In genomic region chr1:86258106-86258505, GRCh38 we compare ENCODE assay signal across 30 cellular contexts.
DNase-seq lines count a peak whose midpoint lies in the region; ATAC-seq and TF ChIP-seq lines count a peak whose summit lies in the region.
"Had no signal": no experiment of that assay in that cellular context is flagged by ENCODE, and none has a peak within 500 bp of the region (broad histone marks: within the 10 kb centered on the region; RNA-seq: fewer than 3 reads in every experiment).

No MANE protein-coding gene starts in this region.

- H3K4me1 ChIP-seq in smooth muscle cell (ENCODE audit: low read depth), result peaks cover 18% of the 10 kb centered on the region
- H3K4me1 ChIP-seq: ascending aorta, BE2C, left ventricle myocardium inferior, parathyroid adenoma, uterus had no signal

- no peak for TF ChIP-seq CTCF in astrocyte of the cerebellum (IDR thresholded peaks at IDR 0.05; ENCODE audit: low read depth, low read length, missing control alignments)
- no peak for TF ChIP-seq CTCF in fibroblast of mammary gland (conservative IDR thresholded peaks at IDR 0.05; ENCODE audit: control insufficient read depth, insufficient read depth, low read depth, low read length)
- no peak for TF ChIP-seq CTCF in smooth muscle cell (IDR thresholded peaks at IDR 0.05; ENCODE audit: borderline replicate concordance, insufficient read depth, poor library complexity, severe bottlenecking)

- 25% methylated on average over 1 of the region's 1 CpG for WGBS in smooth muscle cell (ENCODE audit: low lambda C conversion rate)

- no peaks in the 10 kb centered on the region for H3K9me3 ChIP-seq in smooth muscle cell (replicated peaks; ENCODE audit: low read depth)
- H3K9me3 ChIP-seq: ascending aorta, BE2C, left ventricle myocardium inferior, uterus had no signal

- no peaks in the 10 kb centered on the region for H3K4me1 Mint-ChIP-seq in activated T-cell treated with anti-CD3 and anti-CD28 coated beads, Interleukin-2, amount 50 U/mL, for 4 hours (ENCODE audit: low read depth)
- H3K4me1 Mint-ChIP-seq: activated CD8-positive, alpha-beta memory T cell treated with anti-CD3 and anti-CD28 coated beads, Interleukin-2, amount 10 ng/mL, durations not matched to agents 7 days and 5 days; endodermal cell; immature natural killer cell had no signal

- H3K4me2 ChIP-seq in smooth muscle cell, result peak overlapping the region; percentile 53

- no peak for ATAC-seq in HG03139 (IDR thresholded peaks at IDR 0.05; ENCODE audit: unreplicated experiment)
- no peak for ATAC-seq in activated T-cell treated with anti-CD3 and anti-CD28 coated beads, Interleukin-2, amount 50 U/mL, for 4 hours
- ATAC-seq: activated CD8-positive, alpha-beta memory T cell treated with anti-CD3 and anti-CD28 coated beads, Interleukin-2, amount 10 ng/mL, durations not matched to agents 7 days and 5 days; activated naive CD4-positive, alpha-beta T cell treated with anti-CD3 and anti-CD28 coated beads, Interleukin-2, amount 50 U/mL, for 72 hours; GM12878; sciatic nerve had no signal

- peak overlapping the region; percentile 83 for H3K27ac ChIP-seq in smooth muscle cell (ENCODE audit: low read depth)
- H3K27ac ChIP-seq: ascending aorta, coronary artery, left ventricle myocardium inferior, parathyroid adenoma, uterus had no signal

- peaks cover 5% of the 10 kb centered on the region for H3F3A ChIP-seq in smooth muscle cell (ENCODE audit: low read depth)

- no peak overlapping the region for H3K4me3 ChIP-seq in astrocyte of the cerebellum (ENCODE audit: low read depth, low read length)
- H3K4me3 ChIP-seq in fibroblast of mammary gland (ENCODE audit: control insufficient read depth, low read depth, low read length), result no peak overlapping the region
- no peak overlapping the region for H3K4me3 ChIP-seq in smooth muscle cell
- H3K4me3 ChIP-seq: ascending aorta, coronary artery, GM12878, left ventricle myocardium inferior, uterus had no signal

- DNase-seq in HCEC 1CT, result peak; percentile 36
- peak; percentile 5 for DNase-seq in astrocyte of the cerebellum (ENCODE audit: low read depth)
- peak; percentile 19 for DNase-seq in fibroblast of mammary gland (ENCODE audit: low read depth)
- DNase-seq in smooth muscle cell (lab: John Stamatoyannopoulos, UW; ENCODE audit: unreplicated experiment), result no peak
- DNase-seq in activated T-cell treated with anti-CD3 and anti-CD28 coated beads, Interleukin-2, amount 50 U/mL, for 4 hours, result no peak
- DNase-seq in ACHN, result no peak
- DNase-seq: activated CD4-positive, alpha-beta T cell treated with anti-CD3 and anti-CD28 coated beads for 48 hours; activated CD8-positive, alpha-beta memory T cell treated with anti-CD3 and anti-CD28 coated beads, Interleukin-2, amount 10 ng/mL, durations not matched to agents 7 days and 5 days; BE2C; DMS79; endodermal cell; HFFc6; immature natural killer cell; Karpas-422; left ventricle myocardium inferior; NCI-H1092; NCI-H2029 treated with DMSO at 0.1 percent for 48 hours; NCI-H446 treated with DMSO at 0.1 percent for 48 hours; NK-92 treated with Interleukin-12 subunit alpha and Interleukin-12 subunit beta, amount 100 ng/mL, for 24 hours; SIG-M5; uterus had no signal

- H3K4me3 Mint-ChIP-seq in activated T-cell treated with anti-CD3 and anti-CD28 coated beads, Interleukin-2, amount 50 U/mL, for 4 hours, result no peak overlapping the region
- H3K4me3 Mint-ChIP-seq: activated CD8-positive, alpha-beta memory T cell treated with anti-CD3 and anti-CD28 coated beads, Interleukin-2, amount 10 ng/mL, durations not matched to agents 7 days and 5 days; activated T-helper 1 cell treated with anti-CD3 and anti-CD28 coated beads, Interleukin-12 subunit alpha, Interleukin-12 subunit beta, Interleukin-2, Interleukin-4 antibody, amounts not matched to agents 30 ng/mL and 10 ng/mL and 1 ng/mL, durations not matched to agents 14 hours and 24 hours and 36 hours; endodermal cell; HFFc6; immature natural killer cell; nephron had no signal

- no peaks in the 10 kb centered on the region for H3K27me3 ChIP-seq in smooth muscle cell (ENCODE audit: low read depth)
- H3K27me3 ChIP-seq: ascending aorta, BE2C, uterus had no signal

- no peaks in the 10 kb centered on the region for H3K9me3 Mint-ChIP-seq in activated T-cell treated with anti-CD3 and anti-CD28 coated beads, Interleukin-2, amount 50 U/mL, for 4 hours
- H3K9me3 Mint-ChIP-seq: activated T-helper 1 cell treated with anti-CD3 and anti-CD28 coated beads, Interleukin-12 subunit alpha, Interleukin-12 subunit beta, Interleukin-2, Interleukin-4 antibody, amounts not matched to agents 30 ng/mL and 10 ng/mL and 1 ng/mL, durations not matched to agents 14 hours and 24 hours and 36 hours; endodermal cell; HFFc6; nephron had no signal

- no peaks in the 10 kb centered on the region for H3K36me3 Mint-ChIP-seq in activated T-cell treated with anti-CD3 and anti-CD28 coated beads, Interleukin-2, amount 50 U/mL, for 4 hours (ENCODE audit: insufficient read depth)
- H3K36me3 Mint-ChIP-seq: activated CD8-positive, alpha-beta memory T cell treated with anti-CD3 and anti-CD28 coated beads, Interleukin-2, amount 10 ng/mL, durations not matched to agents 7 days and 5 days; activated naive CD4-positive, alpha-beta T cell treated with anti-CD3 and anti-CD28 coated beads, Interleukin-2, amount 50 U/mL, for 72 hours; immature natural killer cell had no signal

- peak overlapping the region; percentile 54 for H3K9ac ChIP-seq in smooth muscle cell (ENCODE audit: low read depth)
- H3K9ac ChIP-seq: parathyroid adenoma had no signal

- no peaks in the 10 kb centered on the region for H4K20me1 ChIP-seq in smooth muscle cell (ENCODE audit: low read depth)

- in situ Hi-C loops in astrocyte of the cerebellum (cut with HindIII; ENCODE audit: low sequenced_read_pairs), result no loop called here
- in situ Hi-C loops in ACHN (cut with HindIII; ENCODE audit: low pct_ligation_motif_present, low pct_unique_long_range_greater_than_20kb, low sequenced_read_pairs), result no loop called here

- no peaks in the 10 kb centered on the region for H3K27me3 Mint-ChIP-seq in activated T-cell treated with anti-CD3 and anti-CD28 coated beads, Interleukin-2, amount 50 U/mL, for 4 hours (ENCODE audit: low read depth)
- H3K27me3 Mint-ChIP-seq: activated CD8-positive, alpha-beta memory T cell treated with anti-CD3 and anti-CD28 coated beads, Interleukin-2, amount 10 ng/mL, durations not matched to agents 7 days and 5 days had no signal

- H3K79me2 ChIP-seq in smooth muscle cell (ENCODE audit: low read depth), result no peaks in the 10 kb centered on the region
- H3K79me2 ChIP-seq: parathyroid adenoma had no signal

- H3K36me3 ChIP-seq in smooth muscle cell (ENCODE audit: low read depth), result no peaks in the 10 kb centered on the region
- H3K36me3 ChIP-seq: ascending aorta, BE2C, left ventricle myocardium inferior, uterus had no signal

- H2AFZ ChIP-seq in smooth muscle cell (ENCODE audit: low read depth), result no peak overlapping the region
- H2AFZ ChIP-seq: parathyroid adenoma had no signal

Comparison
In these comparisons a context has a peak if more than half of its experiments do, and no peak if none do; other contexts are left out.
1. DNase-seq: peak in HCEC 1CT (single experiment), astrocyte of the cerebellum (single experiment) and fibroblast of mammary gland (single experiment); none in smooth muscle cell (single experiment), activated T-cell treated with anti-CD3 and anti-CD28 coated beads, Interleukin-2, amount 50 U/mL, for 4 hours (single experiment) and ACHN (single experiment).